Comparison of ENCODE assay signal across 9 cellular contexts in genomic region chr7:15889501-15889900, GRCh38.
DNase-seq lines count a peak whose midpoint lies in the region; ATAC-seq and TF ChIP-seq lines count a peak whose summit lies in the region.
"Had no signal": no experiment of that assay in that cellular context is flagged by ENCODE, and none has a peak within 500 bp of the region (broad histone marks: within the 10 kb centered on the region; RNA-seq: fewer than 3 reads in every experiment).

No MANE protein-coding gene starts in this region.

- ATAC-seq in Right ventricle myocardium superior (ENCODE audit: poor library complexity), result peak; percentile 69
- peak; percentile 94 for ATAC-seq in SK-N-SH treated with all-trans-retinoic acid at 6 μM for 48 hours
- peak; percentile 71 for ATAC-seq in aorta (ENCODE audit: low FRiP score)
- ATAC-seq in HG03354 (IDR thresholded peaks at IDR 0.05; ENCODE audit: poor library complexity, severe bottlenecking, unreplicated experiment), result no peak
- no peak for ATAC-seq in HG03460 (IDR thresholded peaks at IDR 0.05; ENCODE audit: unreplicated experiment)

- H3K27ac ChIP-seq in right atrium auricular region, result no peak overlapping the region
- peak overlapping the region; percentile 41 for H3K27ac ChIP-seq in left ventricle myocardium inferior (replicated peaks)
- no peak overlapping the region for H3K27ac ChIP-seq in aorta (ENCODE audit: low read depth in 1 of 2, low read length in 2 of 2)
- no peak overlapping the region for H3K27ac ChIP-seq in ascending aorta

- intact Hi-C loops in Right ventricle myocardium superior (cut with DNase I), result no loop called here
- intact Hi-C loops in left ventricle myocardium inferior (cut with micrococcal nuclease), result no loop called here
- intact Hi-C loops in aorta (cut with DNase I), result no loop called here
- intact Hi-C loops in ascending aorta (cut with DNase I), result no loop called here

- DNase-seq in Right ventricle myocardium superior, result no peak
- DNase-seq in right atrium auricular region (ENCODE audit: low spot score), result no peak
- no peak for DNase-seq in left ventricle myocardium inferior
- DNase-seq in aorta, result no peak
- no peak for DNase-seq in ascending aorta (ENCODE audit: low spot score in 2 of 2)
- DNase-seq: DND-41 had no signal

- H3K27me3 ChIP-seq in right atrium auricular region, result no peaks in the 10 kb centered on the region
- H3K27me3 ChIP-seq in left ventricle myocardium inferior (ENCODE audit: low read depth), result no peaks in the 10 kb centered on the region
- no peaks in the 10 kb centered on the region for H3K27me3 ChIP-seq in aorta (ENCODE audit: control insufficient read depth in 1 of 2, insufficient read depth in 2 of 2, low read length in 1 of 2)
- no peaks in the 10 kb centered on the region for H3K27me3 ChIP-seq in ascending aorta

- H3K4me3 ChIP-seq in right atrium auricular region (no peak overlapping the region), left ventricle myocardium inferior (peak overlapping the region; percentile 28), aorta (ENCODE audit: low read length in 2 of 2) (no peak overlapping the region), ascending aorta (no peak overlapping the region)

- H3K9me3 ChIP-seq in right atrium auricular region (no peaks in the 10 kb centered on the region), left ventricle myocardium inferior (replicated peaks) (no peaks in the 10 kb centered on the region), aorta (ENCODE audit: control insufficient read depth, low read length) (no peaks in the 10 kb centered on the region), ascending aorta (no peaks in the 10 kb centered on the region)

- TF ChIP-seq CTCF in right atrium auricular region (IDR thresholded peaks at IDR 0.05) (peak in 1 of 2 donors; percentile 55), left ventricle myocardium inferior (IDR thresholded peaks at IDR 0.05; ENCODE audit: borderline replicate concordance) (peak; percentile 62), ascending aorta (IDR thresholded peaks at IDR 0.05) (peak in 1 of 3 experiments; percentile 14)

- H3K4me1 ChIP-seq in right atrium auricular region (peaks cover 0 to 6% of the 10 kb centered on the region in 2 donors), left ventricle myocardium inferior (no peaks in the 10 kb centered on the region), aorta (ENCODE audit: control insufficient read depth in 1 of 2, insufficient read depth in 2 of 2, low read length in 2 of 2) (no peaks in the 10 kb centered on the region), ascending aorta (peaks cover 0 to 3% of the 10 kb centered on the region in 2 donors)

- H3K36me3 ChIP-seq in right atrium auricular region (no peaks in the 10 kb centered on the region), left ventricle myocardium inferior (no peaks in the 10 kb centered on the region), aorta (ENCODE audit: control insufficient read depth in 1 of 2, insufficient read depth in 2 of 2, low read length in 1 of 2) (no peaks in the 10 kb centered on the region), ascending aorta (no peaks in the 10 kb centered on the region)

- WGBS in aorta, 2 donors, result 88 to 92% methylated on average over 3 of the region's 3 CpGs

TF ChIP-seq in SK-N-SH treated with all-trans-retinoic acid at 6 μM for 48 hours, 23 proteins besides CTCF, POLR2A, EP300 and RAD21:
- TF ChIP-seq CSRNP3 (CRISPR knock-in tag; IDR thresholded peaks at IDR 0.05) (no peak), BACH2 (CRISPR knock-in tag; IDR thresholded peaks at IDR 0.05; ENCODE audit: borderline replicate concordance) (no peak), TOX (CRISPR knock-in tag; IDR thresholded peaks at IDR 0.05; ENCODE audit: borderline replicate concordance) (no peak)
TF ChIP-seq in SK-N-SH treated with all-trans-retinoic acid at 6 μM for 48 hours: peak in this region for 0.

Comparison
In these comparisons a context has a peak if more than half of its experiments do, and no peak if none do; other contexts are left out.
1. ATAC-seq: peak in Right ventricle myocardium superior (single experiment), SK-N-SH treated with all-trans-retinoic acid at 6 μM for 48 hours (single experiment) and aorta (single experiment); none in HG03354 (single experiment) and HG03460 (single experiment).